In the genomic region with DNA sequence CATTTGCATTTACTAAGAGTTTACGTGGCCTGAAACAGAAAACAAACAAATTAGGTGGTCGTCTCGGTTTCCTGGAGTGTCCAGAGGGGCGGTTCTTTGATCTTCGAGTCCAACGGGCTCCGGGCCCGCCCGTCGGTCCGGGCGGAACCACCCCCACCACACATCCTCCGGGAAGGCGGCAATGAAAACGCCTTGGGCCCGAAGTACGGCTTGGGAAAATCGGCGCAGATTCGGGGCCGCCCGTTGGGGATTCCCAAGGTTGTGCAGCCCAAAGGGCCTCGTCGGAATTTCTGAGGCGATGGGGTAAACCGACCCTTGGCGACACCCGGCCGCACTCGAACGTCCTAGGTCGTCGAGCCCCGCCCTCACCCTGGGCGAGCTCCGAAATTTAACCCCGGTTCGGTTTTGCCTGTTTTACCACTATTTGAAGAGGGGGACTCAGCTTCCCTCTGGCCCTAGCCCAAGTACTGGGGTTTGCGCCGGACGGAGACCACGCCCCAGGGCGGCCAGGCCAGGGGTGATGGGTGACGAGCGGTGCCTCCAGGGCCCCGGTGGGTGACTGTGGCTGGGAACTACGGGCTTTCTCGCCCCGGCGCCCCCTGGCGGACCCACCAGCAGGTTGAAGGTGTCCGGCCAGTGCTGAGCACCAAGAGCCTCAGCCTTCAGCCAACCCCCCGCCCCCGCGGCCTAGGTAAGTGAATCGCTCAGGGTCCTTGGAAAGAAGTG, we compare ENCODE assay signal across 8 cellular contexts. TPM values are rescaled to one million over a fixed set of nuclear protein-coding genes. Genes with fewer than 3 reads are reported as not detected.
DNase-seq lines count a peak whose midpoint lies in the region; ATAC-seq lines count a peak whose summit lies in the region.

No MANE protein-coding gene starts in this region.

- H3K27ac ChIP-seq in substantia nigra (ENCODE audit: low read depth, low read length, poor library complexity, severe bottlenecking): peak overlapping the region; percentile 36

- H3K36me3 ChIP-seq in MG63: peaks cover 15% of the 10 kb centered on the region

- H3K9me3 ChIP-seq in MG63: no peaks in the 10 kb centered on the region

- peak overlapping the region; percentile 20 for H3K4me3 ChIP-seq in MG63

- peak; percentile 65 for ATAC-seq in GM21619 (IDR thresholded peaks at IDR 0.05; ENCODE audit: unreplicated experiment)

- DNase-seq in GM03348 (ENCODE audit: low spot score): peak; percentile 87
- peak; percentile 68 for DNase-seq in MG63
- DNase-seq in activated T-helper 1 cell treated with anti-CD3 and anti-CD28 coated beads, Interleukin-2, amount 50 U/mL, for 16 hours (ENCODE audit: low read depth in 1 of 2, low spot score in 1 of 2): peak; percentile 56 to 68
- peak; percentile 47 for DNase-seq in fibroblast of the conjunctiva (ENCODE audit: low read depth)
- peak in 40 of 56 donors; percentile 14 to 81 (median 36) for DNase-seq in nucleus accumbens (lab: John Stamatoyannopoulos, UW)
- DNase-seq in substantia nigra (lab: John Stamatoyannopoulos, UW): peak in 41 of 49 donors; percentile 11 to 78 (median 47)
- no peak for DNase-seq in HT-29 (ENCODE audit: low spot score)

- no peaks in the 10 kb centered on the region for H3K27me3 ChIP-seq in MG63

RNA-seq across cellular contexts. Expression of gene CFAP53, which starts 1.9 kb away (rescaled TPM):
- not detected in 2 replicates for total RNA-seq in MG63 (2014; rRNA removed; shearing (Covaris generic); ENCODE audit: low replicate concordance)
- total RNA-seq in HT-29 (2014; rRNA removed; shearing (Covaris generic)): not detected in 2 replicates

RNA-seq across cellular contexts. Expression of gene MBD1, which starts 13.1 kb away (rescaled TPM):
- total RNA-seq in MG63 (2014; rRNA removed; shearing (Covaris generic); ENCODE audit: low replicate concordance): 28.2 and 34.4 TPM in 2 replicates
- 47.4 and 50.5 TPM in 2 replicates for total RNA-seq in HT-29 (2014; rRNA removed; shearing (Covaris generic))

RNA-seq across cellular contexts. Expression of gene CXXC1, which starts 19.3 kb away (rescaled TPM):
- 39.0 and 59.3 TPM in 2 replicates for total RNA-seq in MG63 (2014; rRNA removed; shearing (Covaris generic); ENCODE audit: low replicate concordance)
- 26.3 and 43.3 TPM in 2 replicates for total RNA-seq in HT-29 (2014; rRNA removed; shearing (Covaris generic))
